In genomic region chr12:95998611-95999300, GRCh38 we compare ENCODE assay signal across 8 cellular contexts. TPM values are rescaled to one million over a fixed set of nuclear protein-coding genes. Genes with fewer than 3 reads are reported as not detected.
A peak's percentile ranks its signal among the peaks of the same experiment; 100 is the strongest.
DNase-seq lines count a peak whose midpoint lies in the region; ATAC-seq and TF ChIP-seq lines count a peak whose summit lies in the region.

No MANE protein-coding gene starts in this region.

- no peak overlapping the region for H3K4me3 Mint-ChIP-seq in CD4-positive, alpha-beta T cell
- H3K4me3 Mint-ChIP-seq in stimulated activated naive CD8-positive, alpha-beta T cell treated with anti-CD3 and anti-CD28 coated beads, Interleukin-15, amount 100 ng/mL, for 72 hours, result no peak overlapping the region

- peaks cover 19% of the 10 kb centered on the region for H3K36me3 Mint-ChIP-seq in CD4-positive, alpha-beta T cell (ENCODE audit: low read depth)

- peak; percentile 67 for TF ChIP-seq CTCF in CD4-positive, alpha-beta T cell (IDR thresholded peaks at IDR 0.05)
- TF ChIP-seq CTCF in VCaP (conservative IDR thresholded peaks at IDR 0.05), result peak; percentile 73

- POLR2A ChIA-PET in CD4-positive, alpha-beta T cell (lab: Charles Lee), result interaction anchor here (0.6 to 1.5 kb wide), 3 partner anchors 37 to 1418 kb away, joined by 3 to 5 read pairs (median 4); partner anchors contain the start of gene LTA4H

- no peak overlapping the region for H3K27ac Mint-ChIP-seq in CD4-positive, alpha-beta T cell
- H3K27ac Mint-ChIP-seq in stimulated activated naive CD8-positive, alpha-beta T cell treated with anti-CD3 and anti-CD28 coated beads, Interleukin-15, amount 100 ng/mL, for 72 hours, result no peak overlapping the region

- peak in 9 of 10 experiments; percentile 5 to 34 (median 15) for DNase-seq in CD4-positive, alpha-beta T cell
- DNase-seq in NCI-H2171 (lab: John Stamatoyannopoulos, UW) (peak; percentile 13), dermis microvascular lymphatic vessel endothelial cell (ENCODE audit: low read depth in 2 of 2) (peak; percentile 37 to 69), medulla oblongata (ENCODE audit: extremely low spot score) (peak; percentile 79)
- DNase-seq in stimulated activated naive CD8-positive, alpha-beta T cell treated with anti-CD3 and anti-CD28 coated beads, Interleukin-15, amount 100 ng/mL, for 72 hours, result peak; percentile 45 to 59

- H3K27ac ChIP-seq in CD4-positive, alpha-beta T cell (ENCODE audit: low read depth, low read length), result no peak overlapping the region
- no peak overlapping the region for H3K27ac ChIP-seq in VCaP

- H3K4me1 Mint-ChIP-seq in CD4-positive, alpha-beta T cell (ENCODE audit: low read depth), result no peaks in the 10 kb centered on the region
- H3K4me1 Mint-ChIP-seq in stimulated activated naive CD8-positive, alpha-beta T cell treated with anti-CD3 and anti-CD28 coated beads, Interleukin-15, amount 100 ng/mL, for 72 hours, result peaks cover 10% of the 10 kb centered on the region

- H3K27me3 Mint-ChIP-seq in CD4-positive, alpha-beta T cell, result no peaks in the 10 kb centered on the region
- no peaks in the 10 kb centered on the region for H3K27me3 Mint-ChIP-seq in stimulated activated naive CD8-positive, alpha-beta T cell treated with anti-CD3 and anti-CD28 coated beads, Interleukin-15, amount 100 ng/mL, for 72 hours

- no peaks in the 10 kb centered on the region for H3K27me3 ChIP-seq in CD4-positive, alpha-beta T cell (ENCODE audit: control insufficient read depth, insufficient read depth, low read length)

- peak; percentile 99 for ATAC-seq in CD4-positive, alpha-beta T cell (ENCODE audit: poor library complexity)
- ATAC-seq in GM18907 (IDR thresholded peaks at IDR 0.05; ENCODE audit: unreplicated experiment), result peak; percentile 94
- ATAC-seq in HG03064 (IDR thresholded peaks at IDR 0.05; ENCODE audit: low read depth, unreplicated experiment), result peak; percentile 89
- ATAC-seq in stimulated activated naive CD8-positive, alpha-beta T cell treated with anti-CD3 and anti-CD28 coated beads, Interleukin-15, amount 100 ng/mL, for 72 hours, result peak; percentile 98

- H3K9me3 Mint-ChIP-seq in CD4-positive, alpha-beta T cell, result no peaks in the 10 kb centered on the region
- no peaks in the 10 kb centered on the region for H3K9me3 Mint-ChIP-seq in stimulated activated naive CD8-positive, alpha-beta T cell treated with anti-CD3 and anti-CD28 coated beads, Interleukin-15, amount 100 ng/mL, for 72 hours

- intact Hi-C loops in CD4-positive, alpha-beta T cell (cut with DNase I, micrococcal nuclease), result loop anchor here (1.0 to 10.0 kb wide), 3 partner anchors 80 to 884 kb away; no protein-coding TSS in a partner anchor

- CTCF ChIA-PET in CD4-positive, alpha-beta T cell (lab: Charles Lee), result interaction anchor here (0.6 to 2.1 kb wide), 13 partner anchors 8 to 799 kb away, joined by 3 to 24 read pairs (median 4); partner anchors contain the start of gene SNRPF

- H3K9me3 ChIP-seq in CD4-positive, alpha-beta T cell (ENCODE audit: control insufficient read depth, low read length), result no peaks in the 10 kb centered on the region

RNA-seq across cellular contexts. Expression of gene HAL, which starts 2.6 kb away (rescaled TPM):
- under 1 TPM; 0.25 to 0.95 TPM for total RNA-seq in CD4-positive, alpha-beta T cell
- 0.13 and 0.25 TPM in 2 replicates for total RNA-seq in dermis microvascular lymphatic vessel endothelial cell

RNA-seq across cellular contexts. Expression of gene LTA4H, which starts 36.6 kb away (rescaled TPM):
- 10 to 100 TPM; 43.0 to 44.0 TPM for total RNA-seq in CD4-positive, alpha-beta T cell
- total RNA-seq in dermis microvascular lymphatic vessel endothelial cell, result 52.5 and 56.1 TPM in 2 replicates

RNA-seq across cellular contexts. Expression of gene AMDHD1, which starts 55.6 kb away (rescaled TPM):
- total RNA-seq in CD4-positive, alpha-beta T cell, result under 1 TPM; 0.78 to 0.91 TPM
- under 0.01 TPM in 2 replicates for total RNA-seq in dermis microvascular lymphatic vessel endothelial cell

RNA-seq across cellular contexts. Expression of gene CCDC38, which starts 56.3 kb away (rescaled TPM):
- total RNA-seq in CD4-positive, alpha-beta T cell, result under 1 TPM in 1 of 2 experiments, not detected in 1; 0.11 TPM
- not detected in 2 replicates for total RNA-seq in dermis microvascular lymphatic vessel endothelial cell

Comparison
In these comparisons a context has a peak if more than half of its experiments do, and no peak if none do; other contexts are left out.
1. DNase-seq: peak in every context shown above with its lines; median percentile 79 in medulla oblongata; 53 in dermis microvascular lymphatic vessel endothelial cell; 52 in stimulated activated naive CD8-positive, alpha-beta T cell treated with anti-CD3 and anti-CD28 coated beads, Interleukin-15, amount 100 ng/mL, for 72 hours; 15 in CD4-positive, alpha-beta T cell; 13 in NCI-H2171.